Comparison of ENCODE assay signal across 21 cellular contexts in the genomic region with DNA sequence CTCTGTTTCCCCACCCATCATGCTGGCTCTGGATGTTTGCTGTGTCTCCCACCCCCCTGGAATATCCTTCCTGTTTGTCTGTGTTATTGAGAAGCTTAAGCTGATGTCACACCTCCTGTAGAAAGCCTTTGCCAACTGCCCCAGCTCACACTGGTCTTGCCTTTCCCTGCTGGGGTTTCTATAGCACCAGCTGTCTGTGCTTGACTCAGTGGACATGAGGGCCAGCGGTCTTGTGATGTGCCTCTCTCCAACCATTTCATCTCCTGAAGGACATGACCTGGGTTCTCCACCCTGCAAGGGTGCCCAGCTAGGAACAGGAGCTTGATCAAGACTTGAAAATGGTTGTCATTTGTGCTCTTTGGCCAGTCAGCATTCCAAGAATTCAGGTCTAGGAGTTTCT. TPM values are rescaled to one million over a fixed set of nuclear protein-coding genes. Genes with fewer than 3 reads are reported as not detected.
DNase-seq lines count a peak whose midpoint lies in the region; ATAC-seq, FAIRE-seq and TF ChIP-seq lines count a peak whose summit lies in the region.
"Had no signal": no experiment of that assay in that cellular context is flagged by ENCODE, and none has a peak within 500 bp of the region (broad histone marks: within the 10 kb centered on the region; RNA-seq: fewer than 3 reads in every experiment).

No MANE protein-coding gene starts in this region.

- no peak for FAIRE-seq in K562 (lab: Jason Lieb, UNC)
- FAIRE-seq: A204.1, G401.6, GM12892, H54 had no signal

- no peak overlapping the region for H3K4me3 Mint-ChIP-seq in neural crest cell
- H3K4me3 Mint-ChIP-seq: B cell; CD4-positive, CD25-positive, alpha-beta regulatory T cell; CD8-positive, alpha-beta T cell had no signal

- DNase-seq in left cardiac atrium (no peak), heart right ventricle (no peak), K562 (ENCODE audit: extremely low read depth in 1 of 4, low spot score in 3 of 4) (no peak), neural crest cell (ENCODE audit: low read depth, low spot score) (no peak), hypothalamus (lab: John Stamatoyannopoulos, UW) (no peak)
- DNase-seq: Caco-2; CD4-positive, CD25-positive, alpha-beta regulatory T cell; CD8-positive, alpha-beta T cell; DMS153; DND-41; GOT3; HCEC 1CT had no signal

- TF ChIP-seq CTCF in heart right ventricle (IDR thresholded peaks at IDR 0.05) (no peak), K562 (IDR thresholded peaks at IDR 0.05 in 2 of 3, conservative IDR thresholded peaks at IDR 0.05 in 1 of 3; ENCODE audit: insufficient read depth in 2 of 3, low read depth in 1 of 3, low read length in 3 of 3) (no peak), neural crest cell (conservative IDR thresholded peaks at IDR 0.05) (no peak)

- H3K4me2 ChIP-seq in K562 (ENCODE audit: insufficient read depth, low read length): 0 out of 2 replicates have a peak overlapping the region, but pooled peaks have one; percentile 28
- H3K4me2 ChIP-seq: BLaER1 had no signal

- no peak overlapping the region for H2AFZ ChIP-seq in K562 (ENCODE audit: low read depth, low read length)

- CTCF ChIA-PET in K562 (lab: Yijun Ruan, JAX; ENCODE audit: low intra/inter-chr PET ratio): no interaction called here

- no peaks in the 10 kb centered on the region for H3K36me3 Mint-ChIP-seq in neural crest cell (ENCODE audit: low read depth)
- H3K36me3 Mint-ChIP-seq: CD4-positive, CD25-positive, alpha-beta regulatory T cell; CD8-positive, alpha-beta T cell had no signal

- intact Hi-C loops in left cardiac atrium (cut with DNase I): no loop called here
- intact Hi-C loops in heart right ventricle (cut with DNase I): no loop called here
- intact Hi-C loops in K562 (cut with micrococcal nuclease): no loop called here

- H3K9me1 ChIP-seq in K562 (ENCODE audit: control insufficient read depth, insufficient read depth, low read length): no peaks in the 10 kb centered on the region

- TF ChIP-seq RAD21 in K562 (CRISPR knock-in tag; conservative IDR thresholded peaks at IDR 0.05 in 1 of 2, IDR thresholded peaks at IDR 0.05 in 1 of 2): no peak

- H4K20me1 ChIP-seq in K562 (replicated peaks; ENCODE audit: control insufficient read depth, insufficient read depth, low read length): no peaks in the 10 kb centered on the region
- H4K20me1 ChIP-seq: BLaER1 had no signal

- H3K27me3 Mint-ChIP-seq in neural crest cell (ENCODE audit: low read depth): no peaks in the 10 kb centered on the region

- H3K36me3 ChIP-seq in heart right ventricle: no peaks in the 10 kb centered on the region
- no peaks in the 10 kb centered on the region for H3K36me3 ChIP-seq in K562 (ENCODE audit: control insufficient read depth, insufficient read depth, low read length)
- H3K36me3 ChIP-seq: BLaER1 had no signal

- H3K4me1 Mint-ChIP-seq in neural crest cell: no peaks in the 10 kb centered on the region
- H3K4me1 Mint-ChIP-seq: CD4-positive, CD25-positive, alpha-beta regulatory T cell had no signal

- H3K4me3 ChIP-seq in heart right ventricle (no peak overlapping the region), K562 (no peak overlapping the region)
- H3K4me3 ChIP-seq: BLaER1 had no signal

- H3K27ac Mint-ChIP-seq in neural crest cell (ENCODE audit: unreplicated experiment): peak overlapping the region; percentile 54
- H3K27ac Mint-ChIP-seq: B cell; CD4-positive, CD25-positive, alpha-beta regulatory T cell; CD8-positive, alpha-beta T cell had no signal

- BruUV-seq in K562 (replicated peaks; lab: Mats Ljungman, UMichigan): no TSS peak

- ATAC-seq in left cardiac atrium (peak; percentile 21 to 34), heart right ventricle (no peak), K562 (no peak; the same call in 2 of the 3 replicates), HG03175 (IDR thresholded peaks at IDR 0.05; ENCODE audit: unreplicated experiment) (no peak)
- ATAC-seq: CD8-positive, alpha-beta T cell had no signal

- H3K4me1 ChIP-seq in heart right ventricle (peaks cover 0 to 14% (median 0%) of the 10 kb centered on the region in 9 donors), K562 (replicated peaks in 1 of 2; ENCODE audit: control insufficient read depth in 2 of 2, insufficient read depth in 2 of 2, low read length in 2 of 2) (peaks cover 0 to 8% of the 10 kb centered on the region in 2 experiments; a peak in 2 of 5 replicates)
- H3K4me1 ChIP-seq: Caco-2 had no signal

- no peak for TF ChIP-seq POLR2A in K562 (conservative IDR thresholded peaks at IDR 0.05)

- H3K27me3 ChIP-seq in heart right ventricle: no peaks in the 10 kb centered on the region
- H3K27me3 ChIP-seq in K562 (ENCODE audit: control insufficient read depth in 2 of 2, insufficient read depth in 2 of 2, low read length in 2 of 2): peaks cover 25 to 29% of the 10 kb centered on the region in 2 experiments
- H3K27me3 ChIP-seq: BLaER1 had no signal

- WGBS in heart right ventricle, 2 donors: 79 to 96% methylated on average over 1 of the region's 1 CpG
- 6% methylated on average over 1 of the region's 1 CpG for WGBS in K562 (ENCODE audit: insufficient coverage, low coverage, missing lambda C conversion rate)

- H3K9ac ChIP-seq in K562 (ENCODE audit: insufficient read depth in 1 of 2, low read depth in 2 of 2, low read length in 2 of 2): no peak overlapping the region
- H3K9ac ChIP-seq: BLaER1 had no signal

- H3K27ac ChIP-seq in heart right ventricle (no peak overlapping the region), K562 (ENCODE audit: extremely low read depth, low read depth, low read length) (no peak overlapping the region)
- H3K27ac ChIP-seq: 22Rv1, BLaER1, C4-2B had no signal

- in situ Hi-C loops in K562 (cut with MboI): loop anchor here (25.0 kb wide), 1 partner anchor 757 kb away; no protein-coding TSS in a partner anchor

- H3K9me3 Mint-ChIP-seq in neural crest cell: no peaks in the 10 kb centered on the region
- H3K9me3 Mint-ChIP-seq: CD4-positive, CD25-positive, alpha-beta regulatory T cell; CD8-positive, alpha-beta T cell had no signal

- TF ChIP-seq EP300 in K562 (IDR thresholded peaks at IDR 0.05; ENCODE audit: low read length): no peak

- POLR2A ChIA-PET in K562 (lab: Yijun Ruan, JAX): interaction anchor here (0.8 to 1.2 kb wide), 4 partner anchors 18 to 80 kb away, joined by 3 read pairs; no protein-coding TSS in a partner anchor

- H3K9me3 ChIP-seq in heart right ventricle (no peaks in the 10 kb centered on the region), K562 (replicated peaks; ENCODE audit: control insufficient read depth, insufficient read depth, low read depth, low read length) (no peaks in the 10 kb centered on the region)
- H3K9me3 ChIP-seq: BLaER1, Caco-2 had no signal

- no peaks in the 10 kb centered on the region for H3K79me2 ChIP-seq in K562 (ENCODE audit: control insufficient read depth, insufficient read depth, low read length)

RNA-seq across cellular contexts. Expression of a gene that starts 14.7 kb away (rescaled TPM):
- total RNA-seq in left cardiac atrium (1 to 10 TPM; 4.8 to 6.5 TPM), heart right ventricle (1 to 10 TPM in 9 of 10 donors, under 1 TPM in 1; 0.68 to 6.9 (median 2.3) TPM), K562 (2014; rRNA removed) (not detected in 2 replicates), K562 (2014; rRNA removed; fragmentation: Illumina TruSeq; extraction: Trizol) (not detected in 2 replicates), K562 (2015; rRNA removed; fragmentation: Illumina TruSeq; extraction: Trizol) (not detected in 2 replicates), K562 (2021) (not detected in 2 replicates), neural crest cell (not detected in 2 replicates)
- polyA plus RNA-seq in heart right ventricle (10 to 100 TPM in 1 of 2 donors, under 1 TPM in 1; 0.71 to 10.1 TPM), K562 (2011; rRNA removed) (0.31 TPM in 1 of 2 replicates, not detected in the other), K562 (2014; fragmentation: Illumina TruSeq; extraction: Trizol) (not detected in 2 replicates), K562 (2014; fragmentation: Nextera tagmentation; extraction: Ambion mirVana) (under 1 TPM; 0.11 to 0.14 TPM), K562 (2014; rRNA removed) (not detected in 2 replicates)
- total RNA-seq in K562 (2011; cell fraction: chromatin; rRNA removed; ENCODE audit: low replicate concordance): not detected in 2 replicates
- not detected in 2 replicates for total RNA-seq in K562 (2011; cell fraction: nucleolus; rRNA removed)
- not detected in 2 replicates for total RNA-seq in K562 (2011; cell fraction: nucleoplasm; rRNA removed)
- not detected in 2 replicates for polyA plus RNA-seq in K562 (2011; cell fraction: cytosol; rRNA removed)
- polyA plus RNA-seq in K562 (2011; cell fraction: nucleus; rRNA removed): not detected in 2 replicates
- not detected in 2 replicates for polyA plus RNA-seq in K562 (2012)
- polyA minus RNA-seq in K562 (2011; rRNA and poly(A)+ RNA removed): not detected in 2 replicates
- not detected in 2 replicates for polyA minus RNA-seq in K562 (2011; cell fraction: cytosol; rRNA and poly(A)+ RNA removed)
- polyA minus RNA-seq in K562 (2011; cell fraction: nucleus; rRNA and poly(A)+ RNA removed): not detected in 2 replicates
- total RNA-seq: B cell; CD8-positive, alpha-beta T cell had no signal
- polyA plus RNA-seq: CD4-positive, CD25-positive, alpha-beta regulatory T cell had no signal

RNA-seq across cellular contexts. Expression of a gene that starts 52.2 kb away (rescaled TPM):
- total RNA-seq in left cardiac atrium (10 to 100 TPM; 41.6 to 51.0 TPM), heart right ventricle (10 to 100 TPM; 46.9 to 99.0 (median 68.4) TPM), K562 (2014; rRNA removed) (6.4 and 7.8 TPM in 2 replicates), K562 (2014; rRNA removed; fragmentation: Illumina TruSeq; extraction: Trizol) (2.5 and 3.1 TPM in 2 replicates), K562 (2015; rRNA removed; fragmentation: Illumina TruSeq; extraction: Trizol) (4.3 and 4.9 TPM in 2 replicates), K562 (2021) (14.2 and 14.9 TPM in 2 replicates), neural crest cell (14.8 and 15.5 TPM in 2 replicates)
- polyA plus RNA-seq in heart right ventricle (10 to 100 TPM in 1 of 2 donors, 1 to 10 TPM in 1; 9.2 to 39.5 TPM), K562 (2011; rRNA removed) (4.6 and 5.0 TPM in 2 replicates), K562 (2014; fragmentation: Illumina TruSeq; extraction: Trizol) (4.2 and 6.5 TPM in 2 replicates), K562 (2014; fragmentation: Nextera tagmentation; extraction: Ambion mirVana) (1 to 10 TPM in 1 of 2 experiments, under 1 TPM in 1; 0.91 to 1.4 TPM), K562 (2014; rRNA removed) (7.6 and 7.7 TPM in 2 replicates)
- total RNA-seq in K562 (2011; cell fraction: chromatin; rRNA removed; ENCODE audit: low replicate concordance): 16.3 and 50.5 TPM in 2 replicates
- 28.2 and 28.5 TPM in 2 replicates for total RNA-seq in K562 (2011; cell fraction: nucleolus; rRNA removed)
- total RNA-seq in K562 (2011; cell fraction: nucleoplasm; rRNA removed): 14.7 and 16.9 TPM in 2 replicates
- 3.2 and 10.0 TPM in 2 replicates for polyA plus RNA-seq in K562 (2011; cell fraction: cytosol; rRNA removed)
- polyA plus RNA-seq in K562 (2011; cell fraction: nucleus; rRNA removed): 10.2 and 21.2 TPM in 2 replicates
- polyA plus RNA-seq in K562 (2012): 6.1 and 10.3 TPM in 2 replicates
- polyA minus RNA-seq in K562 (2011; rRNA and poly(A)+ RNA removed): 3.8 and 8.1 TPM in 2 replicates
- 7.7 and 7.8 TPM in 2 replicates for polyA minus RNA-seq in K562 (2011; cell fraction: cytosol; rRNA and poly(A)+ RNA removed)
- polyA minus RNA-seq in K562 (2011; cell fraction: nucleus; rRNA and poly(A)+ RNA removed): 10.2 and 10.9 TPM in 2 replicates
- total RNA-seq: Caco-2 had no signal

Comparison
In these comparisons a context has a peak if more than half of its experiments do, and no peak if none do; other contexts are left out.
1. ATAC-seq: peak in left cardiac atrium (2 of 2); none in heart right ventricle (0 of 8), K562 (single experiment) and HG03175 (single experiment).